In genomic region chr19:10431943-10432735, GRCh38 we compare ENCODE assay signal across 8 cellular contexts. TPM values are rescaled to one million over a fixed set of nuclear protein-coding genes. Genes with fewer than 3 reads are reported as not detected.
DNase-seq lines count a peak whose midpoint lies in the region; ATAC-seq and TF ChIP-seq lines count a peak whose summit lies in the region.

No MANE protein-coding gene starts in this region.

- H3K9ac ChIP-seq in OCI-LY3 (ENCODE audit: low read length), result no peak overlapping the region

- H3K9me3 ChIP-seq in OCI-LY3 (ENCODE audit: insufficient read depth, low read length) (no peaks in the 10 kb centered on the region), cardiac muscle cell (ENCODE audit: low read depth) (no peaks in the 10 kb centered on the region)

- H3K27me3 ChIP-seq in OCI-LY3 (ENCODE audit: low read depth, low read length) (peaks cover 36% of the 10 kb centered on the region), cardiac muscle cell (peaks cover 58% of the 10 kb centered on the region)

- H3K4me3 ChIP-seq in OCI-LY3 (ENCODE audit: low read length), result peak overlapping the region; percentile 39; the same call in 1 of the 2 replicates
- peak overlapping the region; percentile 12 for H3K4me3 ChIP-seq in cardiac muscle cell
- peak overlapping the region; percentile 26 for H3K4me3 ChIP-seq in retinal pigment epithelial cell (ENCODE audit: low read length)

- peak; percentile 56 for DNase-seq in Daoy (ENCODE audit: low read depth)
- peak; percentile 87 for DNase-seq in activated effector memory CD4-positive, alpha-beta T cell treated with anti-CD3 and anti-CD28 coated beads, Interleukin-2, amount 50 U/mL, for 16 hours
- peak; percentile 55 to 58 for DNase-seq in cardiac muscle cell (ENCODE audit: low read depth in 1 of 2, low spot score in 1 of 2)
- no peak for DNase-seq in retinal pigment epithelial cell (ENCODE audit: low read depth)
- DNase-seq in LoVo (ENCODE audit: low spot score), result no peak

- H3K36me3 ChIP-seq in OCI-LY3 (replicated peaks; ENCODE audit: low read depth, low read length) (peaks cover 3% of the 10 kb centered on the region), cardiac muscle cell (no peaks in the 10 kb centered on the region)

- H4K20me1 ChIP-seq in OCI-LY3 (ENCODE audit: insufficient read depth, low read length), result no peaks in the 10 kb centered on the region

- ATAC-seq in GM19467 (IDR thresholded peaks at IDR 0.05; ENCODE audit: unreplicated experiment) (no peak), GM21526 (IDR thresholded peaks at IDR 0.05; ENCODE audit: low FRiP score, unreplicated experiment) (no peak)

- TF ChIP-seq CTCF in OCI-LY3 (IDR thresholded peaks at IDR 0.05; ENCODE audit: low read depth, low read length) (no peak), cardiac muscle cell (IDR thresholded peaks at IDR 0.05; ENCODE audit: low read depth, low read length) (no peak), retinal pigment epithelial cell (conservative IDR thresholded peaks at IDR 0.05; ENCODE audit: low read depth, low read length) (no peak)

- H3K4me2 ChIP-seq in OCI-LY3 (ENCODE audit: low read length), result peak overlapping the region; percentile 54

- H3K4me1 ChIP-seq in OCI-LY3 (ENCODE audit: low read length) (peaks cover 29% of the 10 kb centered on the region), cardiac muscle cell (ENCODE audit: low read depth) (peaks cover 4% of the 10 kb centered on the region)

- no peak overlapping the region for H3K27ac ChIP-seq in OCI-LY3 (ENCODE audit: low read length)
- no peak overlapping the region for H3K27ac ChIP-seq in cardiac muscle cell

- H3K79me2 ChIP-seq in OCI-LY3 (ENCODE audit: low read length), result no peaks in the 10 kb centered on the region

- H2AFZ ChIP-seq in OCI-LY3 (ENCODE audit: low read depth, low read length), result no peak overlapping the region

RNA-seq across cellular contexts. Expression of gene PDE4A, which starts 11.8 kb away (rescaled TPM):
- total RNA-seq in Daoy (2014; rRNA removed; shearing (Covaris generic)), result 0.69 and 2.3 TPM in 2 replicates
- 1.0 and 2.5 TPM in 2 replicates for total RNA-seq in cardiac muscle cell
- polyA plus RNA-seq in cardiac muscle cell, result 2.4 and 3.4 TPM in 2 replicates

RNA-seq across cellular contexts. Expression of gene CDC37, which starts 28.8 kb away (rescaled TPM):
- total RNA-seq in Daoy (2014; rRNA removed; shearing (Covaris generic)), result 361 and 401 TPM in 2 replicates
- total RNA-seq in cardiac muscle cell, result 240 and 298 TPM in 2 replicates
- 229 and 233 TPM in 2 replicates for polyA plus RNA-seq in cardiac muscle cell

RNA-seq across cellular contexts. Expression of gene TYK2, which starts 51.8 kb away (rescaled TPM):
- 39.2 and 46.6 TPM in 2 replicates for total RNA-seq in Daoy (2014; rRNA removed; shearing (Covaris generic))
- 126 and 135 TPM in 2 replicates for total RNA-seq in cardiac muscle cell
- 142 and 148 TPM in 2 replicates for polyA plus RNA-seq in cardiac muscle cell

Comparison
In these comparisons a context has a peak if more than half of its experiments do, and no peak if none do; other contexts are left out.
1. DNase-seq: peak in Daoy (single experiment), activated effector memory CD4-positive, alpha-beta T cell treated with anti-CD3 and anti-CD28 coated beads, Interleukin-2, amount 50 U/mL, for 16 hours (single experiment) and cardiac muscle cell (2 of 2); none in retinal pigment epithelial cell (single experiment) and LoVo (single experiment).
2. Peak in every context shown above with its lines, with median percentiles within 50 percentile points of each other: H3K4me3 ChIP-seq.